ENCODE assay signal across 9 cellular contexts in the genomic region with DNA sequence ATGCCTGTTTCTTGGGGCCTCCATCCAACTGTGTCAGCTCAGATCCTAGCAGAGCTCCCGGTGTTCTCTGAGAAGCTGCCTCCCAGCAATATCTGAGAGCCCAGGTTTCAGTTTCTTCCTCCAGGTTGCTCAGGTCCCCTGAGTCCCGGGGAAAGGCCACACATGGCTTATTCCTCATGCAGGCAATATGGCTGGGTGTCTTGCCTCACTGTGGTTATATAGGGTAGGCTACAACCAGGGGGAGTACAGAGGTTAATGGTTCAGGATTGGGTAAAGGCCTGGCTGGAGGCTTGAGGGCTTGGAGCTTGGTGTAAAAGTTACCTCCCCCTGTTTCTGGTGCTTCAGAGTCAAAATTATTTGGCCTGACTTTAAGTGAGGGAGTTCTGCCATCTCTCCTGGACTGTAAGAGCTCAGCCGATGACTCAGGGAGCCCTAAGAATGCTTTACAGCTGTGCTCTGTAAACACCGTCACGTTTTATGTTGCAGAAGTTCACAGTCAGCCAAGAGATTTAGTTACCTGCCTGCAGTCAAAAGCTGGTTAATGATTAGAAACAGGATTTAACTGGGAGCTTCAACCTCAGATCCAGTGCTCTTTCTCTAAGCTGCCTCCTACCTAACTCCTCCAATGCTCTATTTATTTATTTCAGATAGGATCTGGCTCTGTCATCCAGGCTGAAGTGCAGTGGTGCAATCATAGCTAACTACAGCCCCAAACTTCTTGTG. TPM values are rescaled to one million over a fixed set of nuclear protein-coding genes. Genes with fewer than 3 reads are reported as not detected.
A peak's percentile ranks its signal among the peaks of the same experiment; 100 is the strongest.
DNase-seq lines count a peak whose midpoint lies in the region; ATAC-seq, FAIRE-seq and TF ChIP-seq lines count a peak whose summit lies in the region.
"Had no signal": no experiment of that assay in that cellular context is flagged by ENCODE, and none has a peak within 500 bp of the region (broad histone marks: within the 10 kb centered on the region; RNA-seq: fewer than 3 reads in every experiment).

No MANE protein-coding gene starts in this region.

- H3K36me3 ChIP-seq in H1 (ENCODE audit: control insufficient read depth in 2 of 4, insufficient read depth in 4 of 4, low read length in 3 of 4): no peaks in the 10 kb centered on the region

- peak overlapping the region; percentile 51; the same call in 1 of the 2 replicates for H4K8ac ChIP-seq in H1 (ENCODE audit: extremely low read depth, insufficient read depth, low read length)

- no peak for FAIRE-seq in H1 (lab: Jason Lieb, UNC)

- H4K20me1 ChIP-seq in H1 (replicated peaks in 1 of 2; ENCODE audit: control insufficient read depth in 1 of 2, insufficient read depth in 2 of 2, low read length in 2 of 2): no peaks in the 10 kb centered on the region

- peaks cover 3% of the 10 kb centered on the region for H3K9me3 Mint-ChIP-seq in nephron progenitor cell

- H3K27ac Mint-ChIP-seq in nephron progenitor cell: peak overlapping the region; percentile 98

- TF ChIP-seq POLR2A in H1 (IDR thresholded peaks at IDR 0.05; ENCODE audit: control extremely low read depth in 1 of 2, low read depth in 2 of 2, low read length in 2 of 2): no peak

- H3K23ac ChIP-seq in H1 (ENCODE audit: insufficient read length): no peak overlapping the region

- no peaks in the 10 kb centered on the region for H3K79me1 ChIP-seq in H1 (ENCODE audit: low read depth, low read length)

- 0 out of 2 replicates have a peak, but pooled peaks have one; percentile 1 for TF ChIP-seq CTCF in AG10803 (conservative IDR thresholded peaks at IDR 0.05; ENCODE audit: low read length)
- TF ChIP-seq CTCF in LNCaP clone FGC (IDR thresholded peaks at IDR 0.05; ENCODE audit: control insufficient read depth, extremely low read depth, insufficient read depth): no peak
- TF ChIP-seq CTCF in H1 (IDR thresholded peaks at IDR 0.05; ENCODE audit: control extremely low read depth in 1 of 3, insufficient read depth in 1 of 3, low read depth in 1 of 3, low read length in 3 of 3): no peak
- TF ChIP-seq CTCF in nephron progenitor cell (IDR thresholded peaks at IDR 0.05): no peak

- DNase-seq in AG10803 (ENCODE audit: low read depth): peak; percentile 86
- DNase-seq in LNCaP clone FGC (ENCODE audit: low read depth): peak; percentile 86
- peak in 1 of 2 experiments; percentile 49 for DNase-seq in H1 (ENCODE audit: low read depth in 1 of 2, low spot score in 2 of 2)
- peak; percentile 10 for DNase-seq in nephron progenitor cell
- DNase-seq in NCI-H1417 treated with DMSO at 0.1 percent for 48 hours (lab: John Stamatoyannopoulos, UW): no peak
- DNase-seq in activated effector memory CD4-positive, alpha-beta T cell treated with anti-CD3 and anti-CD28 coated beads, Interleukin-2, amount 50 U/mL, for 16 hours: no peak
- DNase-seq in NCI-H1436 treated with DMSO at 0.1 percent for 48 hours (lab: John Stamatoyannopoulos, UW): no peak

- TF ChIP-seq EP300 in H1 (IDR thresholded peaks at IDR 0.05; ENCODE audit: borderline replicate concordance in 1 of 2, low read depth in 2 of 2, low read length in 2 of 2): no peak

- H3K36me3 Mint-ChIP-seq in nephron progenitor cell (ENCODE audit: low read depth): no peaks in the 10 kb centered on the region

- H3K9me3 ChIP-seq in H1 (ENCODE audit: insufficient read depth in 2 of 2, low read depth in 1 of 2, low read length in 1 of 2): no peaks in the 10 kb centered on the region

- H2BK12ac ChIP-seq in H1 (ENCODE audit: low read depth, low read length): 0 out of 2 replicates have a peak overlapping the region, but pooled peaks have one; percentile 0

- H3K14ac ChIP-seq in H1 (ENCODE audit: insufficient read length): no peak overlapping the region

- H2BK5ac ChIP-seq in H1 (ENCODE audit: low read depth, low read length): peak overlapping the region; percentile 64; the same call in 1 of the 2 replicates

- no peaks in the 10 kb centered on the region for H3K27me3 ChIP-seq in H1 (replicated peaks in 1 of 4; ENCODE audit: control insufficient read depth in 3 of 4, extremely low read depth in 1 of 4, insufficient read depth in 3 of 4, low read length in 3 of 4)

- peak overlapping the region; percentile 31 for H3K4me3 Mint-ChIP-seq in nephron progenitor cell

- no peak overlapping the region for H3K4ac ChIP-seq in H1 (replicated peaks; ENCODE audit: insufficient read length, low read depth, low read length)

- WGBS in H1 (ENCODE audit: extremely low coverage in 1 of 2, insufficient coverage in 1 of 2, insufficient read length in 1 of 2, insufficient replicate concordance in 2 of 2, low coverage in 1 of 2, low lambda C conversion rate in 2 of 2, missing lambda C conversion rate in 1 of 2), 2 experiments: 84% methylated on average over 5 of the region's 5 CpGs; no CpG with 5 or more reads in 1 of the 2 experiments

- TF ChIP-seq RAD21 in H1 (IDR thresholded peaks at IDR 0.05 in 1 of 2, conservative IDR thresholded peaks at IDR 0.05 in 1 of 2; ENCODE audit: low read depth in 2 of 2, low read length in 2 of 2): no peak

- peak overlapping the region; percentile 75 for H4K91ac ChIP-seq in H1 (replicated peaks; ENCODE audit: insufficient read length, low read length)

- no peaks in the 10 kb centered on the region for H3K23me2 ChIP-seq in H1 (ENCODE audit: low read depth, low read length)

- no peak overlapping the region; the same call in 1 of the 2 replicates for H2AK5ac ChIP-seq in H1 (ENCODE audit: low read depth, low read length)

- H4K5ac ChIP-seq in H1 (ENCODE audit: insufficient read length, low read depth, low read length): no peak overlapping the region

- peak overlapping the region in 1 of 4 experiments; percentile 19; a peak in 1 of 7 replicates for H3K9ac ChIP-seq in H1 (replicated peaks in 1 of 4; ENCODE audit: extremely low read depth in 1 of 4, low read depth in 3 of 4, low read length in 3 of 4)

- peak overlapping the region; percentile 49 for H3K27ac ChIP-seq in H1 (ENCODE audit: low read depth, low read length)
- H3K27ac ChIP-seq: SK-N-MC had no signal

- no peak overlapping the region; a peak in 1 of 4 replicates for H3K4me2 ChIP-seq in H1 (ENCODE audit: insufficient read depth in 1 of 2, low read depth in 2 of 2, low read length in 2 of 2)

- H2BK20ac ChIP-seq in H1 (ENCODE audit: low read length): peak overlapping the region; percentile 84

- ATAC-seq in HG03432 (IDR thresholded peaks at IDR 0.05; ENCODE audit: unreplicated experiment): no peak

- H3K4me1 Mint-ChIP-seq in nephron progenitor cell: peaks cover 38% of the 10 kb centered on the region

- H3K4me3 ChIP-seq in AG10803 (ENCODE audit: low read length) (no peak overlapping the region), LNCaP clone FGC (ENCODE audit: low read depth, low read length) (no peak overlapping the region), H1 (ENCODE audit: extremely low read depth in 1 of 4, insufficient read depth in 2 of 4, low read depth in 3 of 4, low read length in 4 of 4) (no peak overlapping the region)
- H3K4me3 ChIP-seq: SK-N-MC had no signal

- peaks cover 0 to 11% (median 5%) of the 10 kb centered on the region in 4 experiments; a peak in 5 of 7 replicates for H3K4me1 ChIP-seq in H1 (replicated peaks in 1 of 4; ENCODE audit: control insufficient read depth in 3 of 4, insufficient read depth in 4 of 4, low read length in 3 of 4)

- no peak overlapping the region for H2BK15ac ChIP-seq in H1 (ENCODE audit: low read length)

- POLR2A ChIA-PET in H1 (lab: Charles Lee; ENCODE audit: partially characterized antibody): interaction anchor here (0.6 to 2.9 kb wide), 9 partner anchors 9 to 260 kb away, joined by 3 to 27 read pairs (median 4); partner anchors contain the start of genes UBAP1 and UBAP2

- no peak overlapping the region for H3K56ac ChIP-seq in H1 (replicated peaks; ENCODE audit: insufficient read length, low read depth, low read length)

- CTCF ChIA-PET in H1 (lab: Charles Lee; ENCODE audit: partially characterized antibody): interaction anchor here (0.6 to 3.0 kb wide), 41 partner anchors 9 to 335 kb away, joined by 3 to 26 read pairs (median 4); no protein-coding TSS in a partner anchor

- peak overlapping the region; percentile 73 for H2AFZ ChIP-seq in H1 (ENCODE audit: low read length)

- H3K27me3 Mint-ChIP-seq in nephron progenitor cell (ENCODE audit: low read depth, poor library complexity): peaks cover 1% of the 10 kb centered on the region

- H3K79me2 ChIP-seq in H1 (ENCODE audit: control insufficient read depth in 1 of 2, insufficient read depth in 2 of 2, low read length in 2 of 2): no peaks in the 10 kb centered on the region

- H2BK120ac ChIP-seq in H1 (replicated peaks; ENCODE audit: low read depth, low read length): peak overlapping the region; percentile 93

- peak overlapping the region; percentile 34; the same call in 1 of the 2 replicates for H3K18ac ChIP-seq in H1 (ENCODE audit: extremely low read depth, low read length)

TF ChIP-seq in H1, 55 proteins besides CTCF, POLR2A, EP300 and RAD21:
- TF ChIP-seq CHD1 (IDR thresholded peaks at IDR 0.05; ENCODE audit: low read depth, low read length) (no peak), JUN (IDR thresholded peaks at IDR 0.05; ENCODE audit: low read depth, low read length) (no peak), ASH2L (IDR thresholded peaks at IDR 0.05; ENCODE audit: low read length) (peak; percentile 30), POLR2AphosphoS5 (IDR thresholded peaks at IDR 0.05; ENCODE audit: low read depth, low read length) (no peak), ZNF274 (IDR thresholded peaks at IDR 0.05; ENCODE audit: borderline replicate concordance, extremely low read depth, low read length) (no peak)

RNA-seq across cellular contexts. Expression of gene UBAP2, which starts 24.3 kb away (rescaled TPM):
- 72.0 and 75.0 TPM in 2 replicates for total RNA-seq in H1 (2021; fragmentation: NEBNext Ultra II Directional; extraction: Animal tissue kit (Norgen Biotek cat#: 25700))
- polyA plus RNA-seq in H1 (2011; rRNA removed): 81.4 and 88.2 TPM in 2 replicates
- 37.6 TPM for polyA plus RNA-seq in H1 (2011; cell fraction: cytosol; rRNA removed)
- polyA plus RNA-seq in H1 (2011; cell fraction: nucleus; rRNA removed): 102 TPM
- 50.9 to 59.2 TPM (median 53.6 TPM) in 4 replicates for polyA plus RNA-seq in H1 (2012, experiment 1 of 2)
- polyA plus RNA-seq in H1 (2012, experiment 2 of 2): 24.9 TPM
- 45.0 TPM for polyA plus RNA-seq in H1 (2013, experiment 1 of 2)
- polyA plus RNA-seq in H1 (2013, experiment 2 of 2): 43.8 TPM
- 52.1 and 53.7 TPM in 2 replicates for polyA minus RNA-seq in H1 (2011; rRNA and poly(A)+ RNA removed)
- 32.0 TPM for polyA minus RNA-seq in H1 (2011; cell fraction: cytosol; rRNA and poly(A)+ RNA removed)
- polyA minus RNA-seq in H1 (2011; cell fraction: nucleus; rRNA and poly(A)+ RNA removed): 63.7 TPM

RNA-seq across cellular contexts. Expression of gene DCAF12, which starts 53.5 kb away (rescaled TPM):
- total RNA-seq in H1 (2021; fragmentation: NEBNext Ultra II Directional; extraction: Animal tissue kit (Norgen Biotek cat#: 25700)): 27.5 and 29.2 TPM in 2 replicates
- 18.6 and 22.7 TPM in 2 replicates for polyA plus RNA-seq in H1 (2011; rRNA removed)
- 20.5 TPM for polyA plus RNA-seq in H1 (2011; cell fraction: cytosol; rRNA removed)
- polyA plus RNA-seq in H1 (2011; cell fraction: nucleus; rRNA removed): 16.3 TPM
- polyA plus RNA-seq in H1 (2012, experiment 1 of 2): 17.7 to 24.9 TPM (median 18.5 TPM) in 4 replicates
- 15.3 TPM for polyA plus RNA-seq in H1 (2012, experiment 2 of 2)
- 12.5 TPM for polyA plus RNA-seq in H1 (2013, experiment 1 of 2)
- 12.9 TPM for polyA plus RNA-seq in H1 (2013, experiment 2 of 2)
- polyA minus RNA-seq in H1 (2011; rRNA and poly(A)+ RNA removed): 71.0 and 87.5 TPM in 2 replicates
- 18.5 TPM for polyA minus RNA-seq in H1 (2011; cell fraction: cytosol; rRNA and poly(A)+ RNA removed)
- polyA minus RNA-seq in H1 (2011; cell fraction: nucleus; rRNA and poly(A)+ RNA removed): 28.2 TPM

Comparison
In these comparisons a context has a peak if more than half of its experiments do, and no peak if none do; other contexts are left out.
1. DNase-seq: peak in AG10803 (single experiment), LNCaP clone FGC (single experiment) and nephron progenitor cell (single experiment); none in NCI-H1417 treated with DMSO at 0.1 percent for 48 hours (single experiment), activated effector memory CD4-positive, alpha-beta T cell treated with anti-CD3 and anti-CD28 coated beads, Interleukin-2, amount 50 U/mL, for 16 hours (single experiment) and NCI-H1436 treated with DMSO at 0.1 percent for 48 hours (single experiment).